ENCODE assay signal across 23 cellular contexts in genomic region chr5:16051246-16051645, GRCh38.
DNase-seq lines count a peak whose midpoint lies in the region; ATAC-seq, FAIRE-seq and TF ChIP-seq lines count a peak whose summit lies in the region.
"Had no signal": no experiment of that assay in that cellular context is flagged by ENCODE, and none has a peak within 500 bp of the region (broad histone marks: within the 10 kb centered on the region; RNA-seq: fewer than 3 reads in every experiment).

No MANE protein-coding gene starts in this region.

- BruUV-seq in HepG2 (replicated peaks; lab: Mats Ljungman, UMichigan) = no TSS peak

- CTCF ChIA-PET in HepG2 (lab: Yijun Ruan, JAX; ENCODE audit: low intra/inter-chr PET ratio, low total read pairs) = no interaction called here

- H3K79me2 ChIP-seq in HepG2 (ENCODE audit: insufficient read depth, low read length) = no peaks in the 10 kb centered on the region

- H3K9ac ChIP-seq in HepG2 (ENCODE audit: insufficient read depth, low read depth, low read length) = no peak overlapping the region

- no peak overlapping the region for H3K27ac ChIP-seq in HepG2 (ENCODE audit: extremely low read length, insufficient read depth, low read length)
- H3K27ac ChIP-seq: esophagus muscularis mucosa, SK-N-MC, tibial nerve had no signal

- no peak overlapping the region for H3K4me3 ChIP-seq in bronchial epithelial cell (ENCODE audit: low read depth, low read length)
- no peak overlapping the region for H3K4me3 ChIP-seq in HepG2 (replicated peaks in 1 of 3; ENCODE audit: insufficient read depth in 1 of 3, low read depth in 2 of 3, low read length in 3 of 3)
- H3K4me3 ChIP-seq: esophagus muscularis mucosa, HAP-1, lung, SK-N-MC, tibial nerve had no signal

- 33% methylated on average over 3 of the region's 3 CpGs for WGBS in HepG2 (ENCODE audit: low lambda C conversion rate)

- TF ChIP-seq EP300 in HepG2 (IDR thresholded peaks at IDR 0.05; ENCODE audit: low read depth in 2 of 2, low read length in 2 of 2) = no peak
- TF ChIP-seq EP300 in HepG2 (CRISPR knock-in tag; IDR thresholded peaks at IDR 0.05; ENCODE audit: borderline replicate concordance) = no peak

- H3K36me3 ChIP-seq in bronchial epithelial cell (ENCODE audit: control insufficient read depth, insufficient read depth, low read length) (no peaks in the 10 kb centered on the region), HepG2 (replicated peaks in 1 of 2; ENCODE audit: control insufficient read depth in 1 of 2, insufficient read depth in 2 of 2, low read length in 2 of 2) (no peaks in the 10 kb centered on the region)
- H3K36me3 ChIP-seq: esophagus muscularis mucosa, HAP-1, tibial nerve had no signal

- peaks cover 5% of the 10 kb centered on the region for H3K9me3 ChIP-seq in HepG2 (ENCODE audit: low read length)
- H3K9me3 ChIP-seq: esophagus muscularis mucosa, HAP-1, tibial nerve had no signal

- TF ChIP-seq RAD21 in HepG2 (CRISPR knock-in tag; IDR thresholded peaks at IDR 0.05) = no peak

- no peak overlapping the region for H3K4me2 ChIP-seq in HepG2 (ENCODE audit: low read depth, low read length)

- in situ Hi-C loops in HepG2 (cut with HindIII; ENCODE audit: extremely low pct_ligation_motif_present, low pct_unique_long_range_greater_than_20kb) = no loop called here

- TF ChIP-seq CTCF in bronchial epithelial cell (IDR thresholded peaks at IDR 0.05; ENCODE audit: insufficient read depth, low read length, severe bottlenecking) = no peak
- TF ChIP-seq CTCF in HepG2 (CRISPR knock-in tag; IDR thresholded peaks at IDR 0.05) = no peak

- no peaks in the 10 kb centered on the region for H3K4me1 ChIP-seq in HepG2 (ENCODE audit: insufficient read depth, low read length)
- H3K4me1 ChIP-seq: esophagus muscularis mucosa, HAP-1, tibial nerve had no signal

- DNase-seq in EH (ENCODE audit: low read depth) (peak; percentile 65), HS-5 (ENCODE audit: low read depth) (peak; percentile 42), bronchial epithelial cell (ENCODE audit: low read depth) (peak; percentile 75), myocyte (ENCODE audit: low read depth) (peak; percentile 11), NCI-H1930 (lab: John Stamatoyannopoulos, UW) (no peak), HepG2 (ENCODE audit: low spot score) (no peak), H54 (ENCODE audit: insufficient read length, low spot score) (no peak)
- DNase-seq: activated CD8-positive, alpha-beta memory T cell treated with anti-CD3 and anti-CD28 coated beads for 24 hours; activated T-cell treated with anti-CD3 and anti-CD28 coated beads, Interleukin-2, amount 50 U/mL, for 1 hour; CD4-positive, alpha-beta T cell; DMS79; effector memory CD4-positive, alpha-beta T cell; islet precursor cell; NCI-H1436 treated with DMSO at 0.1 percent for 48 hours; NCI-H526 had no signal

- POLR2A ChIA-PET in HepG2 (lab: Yijun Ruan, JAX) = no interaction called here

- TF ChIP-seq POLR2A in HepG2 (IDR thresholded peaks at IDR 0.05; ENCODE audit: insufficient read depth in 1 of 2, low read depth in 2 of 2, low read length in 2 of 2) (no peak), H54 (IDR thresholded peaks at IDR 0.05; ENCODE audit: low read depth, low read length) (no peak)

- ATAC-seq in HepG2 (no peak), HG03342 (IDR thresholded peaks at IDR 0.05; ENCODE audit: unreplicated experiment) (no peak)
- ATAC-seq: Panc1 had no signal

- H3K27me3 ChIP-seq in bronchial epithelial cell (ENCODE audit: control insufficient read depth, insufficient read depth, low read length) = no peaks in the 10 kb centered on the region
- no peaks in the 10 kb centered on the region for H3K27me3 ChIP-seq in HepG2 (ENCODE audit: control insufficient read depth in 1 of 2, insufficient read depth in 2 of 2, low read length in 2 of 2)
- H3K27me3 ChIP-seq: esophagus muscularis mucosa, tibial nerve had no signal

- no peaks in the 10 kb centered on the region for H4K20me1 ChIP-seq in HepG2 (ENCODE audit: insufficient read depth, low read length)

- intact Hi-C loops in HepG2 (cut with micrococcal nuclease; ENCODE audit: unreplicated experiment) = no loop called here

- no peak overlapping the region for H2AFZ ChIP-seq in HepG2 (ENCODE audit: low read length)

- FAIRE-seq in bronchial epithelial cell (lab: Jason Lieb, UNC) (peak; percentile 18), HepG2 (lab: Jason Lieb, UNC) (no peak), H54 (lab: Jason Lieb, UNC) (no peak)
- FAIRE-seq: colon had no signal

TF ChIP-seq in HepG2, 621 proteins besides CTCF, POLR2A, EP300 and RAD21 (continues in another document):
- no peak for TF ChIP-seq IRF1 (CRISPR knock-in tag; IDR thresholded peaks at IDR 0.05; ENCODE audit: low read depth)
- TF ChIP-seq CREM (IDR thresholded peaks at IDR 0.05) = no peak
- no peak for TF ChIP-seq CREM (CRISPR knock-in tag; IDR thresholded peaks at IDR 0.05)
- no peak for TF ChIP-seq TFDP2 (CRISPR knock-in tag; IDR thresholded peaks at IDR 0.05)
- no peak for TF ChIP-seq SIX1 (CRISPR knock-in tag; IDR thresholded peaks at IDR 0.05; ENCODE audit: borderline replicate concordance)
- no peak for TF ChIP-seq ZFP90 (CRISPR knock-in tag; IDR thresholded peaks at IDR 0.05; ENCODE audit: borderline replicate concordance)
- TF ChIP-seq SRF (IDR thresholded peaks at IDR 0.05; ENCODE audit: low read depth, low read length) = no peak
- TF ChIP-seq HDAC1 (CRISPR knock-in tag; IDR thresholded peaks at IDR 0.05) = no peak
- no peak for TF ChIP-seq GMEB2 (CRISPR knock-in tag; IDR thresholded peaks at IDR 0.05; ENCODE audit: low read depth)
- no peak for TF ChIP-seq ELF3 (CRISPR knock-in tag; IDR thresholded peaks at IDR 0.05)
- TF ChIP-seq ZFP91 (CRISPR knock-in tag; IDR thresholded peaks at IDR 0.05; ENCODE audit: borderline replicate concordance) = no peak
- no peak for TF ChIP-seq GPBP1L1 (CRISPR knock-in tag; IDR thresholded peaks at IDR 0.05)
- no peak for TF ChIP-seq HOMEZ (CRISPR knock-in tag; IDR thresholded peaks at IDR 0.05; ENCODE audit: low read depth)

Comparison
In these comparisons a context has a peak if more than half of its experiments do, and no peak if none do; other contexts are left out.
1. DNase-seq: peak in EH (single experiment), HS-5 (single experiment), bronchial epithelial cell (single experiment) and myocyte (single experiment); none in NCI-H1930 (0 of 2), HepG2 (single experiment) and H54 (single experiment).